1 cellular context compared by ENCODE assay signal in genomic region chr5:59357421-59357977, GRCh38.
TF ChIP-seq lines count a peak whose summit lies in the region.

No MANE protein-coding gene starts in this region.

TF ChIP-seq in HepG2, 621 proteins besides CTCF, POLR2A, EP300 and RAD21 (continued from another document):
- no peak for TF ChIP-seq WIZ (CRISPR knock-in tag; IDR thresholded peaks at IDR 0.05)
- no peak for TF ChIP-seq GFI1 (CRISPR knock-in tag; IDR thresholded peaks at IDR 0.05; ENCODE audit: borderline replicate concordance)
- TF ChIP-seq HNF1A (IDR thresholded peaks at IDR 0.05; ENCODE audit: low read depth): no peak
- no peak for TF ChIP-seq HNF1A (CRISPR knock-in tag; IDR thresholded peaks at IDR 0.05; ENCODE audit: borderline replicate concordance)
